In genomic region chr3:164927728-164928127, GRCh38 we compare ENCODE assay signal across 33 cellular contexts.
"Had no signal": no experiment of that assay in that cellular context is flagged by ENCODE, and none has a peak within 500 bp of the region (broad histone marks: within the 10 kb centered on the region; RNA-seq: fewer than 3 reads in every experiment).

No MANE protein-coding gene starts in this region.

- H3K27ac ChIP-seq: adrenal gland, body of pancreas, colonic mucosa, epithelial cell of prostate, esophagus squamous epithelium, WERI-Rb-1 had no signal

- ATAC-seq: activated CD4-positive, CD25-positive, alpha-beta regulatory T cell treated with anti-CD3 and anti-CD28 coated beads, Interleukin-2, amount 50 U/mL, for 24 hours; activated CD8-positive, alpha-beta T cell treated with anti-CD3 and anti-CD28 coated beads for 36 hours; activated naive CD8-positive, alpha-beta T cell treated with anti-CD3 and anti-CD28 coated beads, Interleukin-2, amount 50 U/mL, for 24 hours; body of pancreas; T-cell had no signal

- H3K27me3 ChIP-seq: adrenal gland, body of pancreas, colonic mucosa, esophagus squamous epithelium had no signal

- FAIRE-seq: endometrium, endothelial cell of umbilical vein had no signal

- H3K27me3 Mint-ChIP-seq: activated B cell treated with CpG ODN at 0.5 μM for 24 hours; activated CD8-positive, alpha-beta T cell treated with anti-CD3 and anti-CD28 coated beads for 36 hours; activated naive CD4-positive, alpha-beta T cell treated with anti-CD3 and anti-CD28 coated beads, Interleukin-2, amount 50 U/mL, for 24 hours; activated naive CD8-positive, alpha-beta T cell treated with anti-CD3 and anti-CD28 coated beads for 36 hours; activated naive CD8-positive, alpha-beta T cell treated with anti-CD3 and anti-CD28 coated beads, Interleukin-2, amount 50 U/mL, for 24 hours; T-cell had no signal

- H3K4me3 Mint-ChIP-seq: activated B cell treated with CpG ODN at 0.5 μM for 24 hours; activated CD8-positive, alpha-beta T cell treated with anti-CD3 and anti-CD28 coated beads for 36 hours; activated naive CD4-positive, alpha-beta T cell treated with anti-CD3 and anti-CD28 coated beads for 36 hours; activated naive CD4-positive, alpha-beta T cell treated with anti-CD3 and anti-CD28 coated beads, Interleukin-2, amount 50 U/mL, for 24 hours; activated naive CD8-positive, alpha-beta T cell treated with anti-CD3 and anti-CD28 coated beads for 36 hours; activated naive CD8-positive, alpha-beta T cell treated with anti-CD3 and anti-CD28 coated beads, Interleukin-2, amount 50 U/mL, for 24 hours; activated T-helper 1 cell treated with anti-CD3 and anti-CD28 coated beads, Interleukin-12 subunit alpha, Interleukin-12 subunit beta, Interleukin-2, Interleukin-4 antibody, amounts not matched to agents 30 ng/mL and 10 ng/mL and 1 ng/mL, durations not matched to agents 14 hours and 24 hours and 36 hours; T-cell; T-helper 1 cell treated with Interleukin-12 subunit alpha and Interleukin-12 subunit beta and Interleukin-4 antibody, amounts not matched to agents 30 μg/mL and 1 μg/mL, for 36 hours had no signal

- H3K4me3 ChIP-seq: adrenal gland, body of pancreas, colonic mucosa, esophagus squamous epithelium had no signal

- H3K4me1 Mint-ChIP-seq: activated B cell treated with CpG ODN at 0.5 μM for 24 hours; activated naive CD4-positive, alpha-beta T cell treated with anti-CD3 and anti-CD28 coated beads, Interleukin-2, amount 50 U/mL, for 24 hours; activated naive CD8-positive, alpha-beta T cell treated with anti-CD3 and anti-CD28 coated beads for 36 hours; activated naive CD8-positive, alpha-beta T cell treated with anti-CD3 and anti-CD28 coated beads, Interleukin-2, amount 50 U/mL, for 24 hours; T-cell had no signal

- H3K9me3 Mint-ChIP-seq: activated naive CD8-positive, alpha-beta T cell treated with anti-CD3 and anti-CD28 coated beads, Interleukin-2, amount 50 U/mL, for 24 hours had no signal

- DNase-seq: activated B cell treated with CpG ODN at 0.5 μM for 24 hours; activated CD4-positive, alpha-beta T cell treated with anti-CD3 and anti-CD28 coated beads for 48 hours; activated CD4-positive, alpha-beta T cell treated with anti-CD3 and anti-CD28 coated beads, Interleukin-2, amount 50 U/mL, for 1 hour; activated CD4-positive, alpha-beta T cell treated with anti-CD3 and anti-CD28 coated beads, Interleukin-2, amount 50 U/mL, for 48 hours; activated CD8-positive, alpha-beta memory T cell treated with anti-CD3 and anti-CD28 coated beads for 24 hours; activated CD8-positive, alpha-beta T cell treated with anti-CD3 and anti-CD28 coated beads for 36 hours; activated effector memory CD4-positive, alpha-beta T cell treated with anti-CD3 and anti-CD28 coated beads, Interleukin-2, amount 50 U/mL, for 16 hours; activated naive CD4-positive, alpha-beta T cell treated with anti-CD3 and anti-CD28 coated beads for 36 hours; activated naive CD8-positive, alpha-beta T cell treated with anti-CD3 and anti-CD28 coated beads for 36 hours; activated naive CD8-positive, alpha-beta T cell treated with anti-CD3 and anti-CD28 coated beads, Interleukin-2, amount 50 U/mL, for 24 hours; activated T-cell treated with anti-CD3 and anti-CD28 coated beads, Interleukin-2, amount 50 U/mL, for 1 hour; activated T-cell treated with anti-CD3 and anti-CD28 coated beads, Interleukin-2, amount 50 U/mL, for 48 hours; adrenal gland; amygdala; aorta; body of pancreas; caudate nucleus; colonic mucosa; effector CD8-positive, alpha-beta T cell; esophagus squamous epithelium; foreskin melanocyte; head of caudate nucleus; T-cell; T-helper 9 cell; WERI-Rb-1 had no signal

- H3K36me3 ChIP-seq: adrenal gland, colonic mucosa, esophagus squamous epithelium, WERI-Rb-1 had no signal

- H3K36me3 Mint-ChIP-seq: activated naive CD4-positive, alpha-beta T cell treated with anti-CD3 and anti-CD28 coated beads, Interleukin-2, amount 50 U/mL, for 24 hours; activated naive CD8-positive, alpha-beta T cell treated with anti-CD3 and anti-CD28 coated beads for 36 hours; T-cell had no signal

- H3K4me1 ChIP-seq: adrenal gland, body of pancreas, colonic mucosa, esophagus squamous epithelium had no signal

- H3K9me3 ChIP-seq: adrenal gland, body of pancreas, colonic mucosa had no signal

- H3K27ac Mint-ChIP-seq: activated B cell treated with CpG ODN at 0.5 μM for 24 hours; activated CD8-positive, alpha-beta T cell treated with anti-CD3 and anti-CD28 coated beads for 36 hours; activated naive CD4-positive, alpha-beta T cell treated with anti-CD3 and anti-CD28 coated beads for 36 hours; activated naive CD4-positive, alpha-beta T cell treated with anti-CD3 and anti-CD28 coated beads, Interleukin-2, amount 50 U/mL, for 24 hours; activated naive CD8-positive, alpha-beta T cell treated with anti-CD3 and anti-CD28 coated beads for 36 hours; activated naive CD8-positive, alpha-beta T cell treated with anti-CD3 and anti-CD28 coated beads, Interleukin-2, amount 50 U/mL, for 24 hours; activated T-helper 1 cell treated with anti-CD3 and anti-CD28 coated beads, Interleukin-12 subunit alpha, Interleukin-12 subunit beta, Interleukin-2, Interleukin-4 antibody, amounts not matched to agents 30 ng/mL and 10 ng/mL and 1 ng/mL, durations not matched to agents 14 hours and 24 hours and 36 hours; activated T-helper 2 cell treated with anti-CD3 and anti-CD28 coated beads, Interferon-gamma antibody, Interleukin-2, Interleukin-4, amounts not matched to agents 10 μg/mL and 5 μg/mL and 100 μg/mL, durations not matched to agents 14 hours and 24 hours and 36 hours; T-cell; T-helper 1 cell treated with Interleukin-12 subunit alpha and Interleukin-12 subunit beta and Interleukin-4 antibody, amounts not matched to agents 30 μg/mL and 1 μg/mL, for 36 hours had no signal
